18 cellular contexts compared by ENCODE assay signal in the genomic region with DNA sequence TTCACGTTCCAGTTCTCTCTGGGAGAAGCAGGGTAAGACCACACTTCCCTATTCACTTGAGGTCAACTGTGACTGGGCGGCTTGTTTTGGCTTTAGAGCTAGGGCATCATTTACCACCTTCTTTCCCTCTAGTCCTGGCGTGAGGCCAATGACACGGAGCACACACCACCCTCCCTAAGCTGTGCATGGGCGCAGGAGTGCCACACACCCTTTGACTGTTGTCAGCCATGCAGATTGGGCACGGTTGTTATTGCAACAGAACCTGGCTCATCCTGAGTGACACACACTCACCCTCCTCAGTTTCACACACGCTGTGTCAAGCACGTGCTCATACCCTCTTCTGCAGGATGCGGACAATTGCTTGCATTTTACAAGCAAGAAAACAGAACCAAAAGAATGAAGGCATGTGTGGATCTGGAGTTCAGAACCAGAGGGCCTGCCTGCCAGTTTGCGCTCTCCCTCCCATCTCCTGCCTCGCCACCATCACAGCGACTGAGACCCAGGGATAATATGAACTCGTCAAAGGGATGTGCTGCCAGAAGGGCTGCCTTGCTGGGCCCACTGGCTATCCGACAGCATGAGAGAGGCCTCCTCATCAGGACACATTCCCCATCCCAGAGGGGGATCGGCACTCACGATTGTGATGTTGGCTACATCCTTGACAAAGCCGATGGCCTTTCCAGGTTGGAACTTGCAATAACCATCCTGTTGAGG. TPM values are rescaled to one million over a fixed set of nuclear protein-coding genes. Genes with fewer than 3 reads are reported as not detected.
A peak's percentile ranks its signal among the peaks of the same experiment; 100 is the strongest.
DNase-seq lines count a peak whose midpoint lies in the region; ATAC-seq, FAIRE-seq and TF ChIP-seq lines count a peak whose summit lies in the region.
"Had no signal": no experiment of that assay in that cellular context is flagged by ENCODE, and none has a peak within 500 bp of the region (broad histone marks: within the 10 kb centered on the region; RNA-seq: fewer than 3 reads in every experiment).

No MANE protein-coding gene starts in this region.

- no peak for FAIRE-seq in astrocyte (lab: Jason Lieb, UNC)
- FAIRE-seq: endometrium had no signal

- peaks cover 11% of the 10 kb centered on the region for H3K4me1 ChIP-seq in astrocyte (ENCODE audit: insufficient read depth, low read length)
- H3K4me1 ChIP-seq in naive thymus-derived CD4-positive, alpha-beta T cell (ENCODE audit: control insufficient read depth in 2 of 2, insufficient read depth in 2 of 2, low read length in 2 of 2): no peaks in the 10 kb centered on the region

- peaks cover 6% of the 10 kb centered on the region for H3K36me3 ChIP-seq in astrocyte (ENCODE audit: insufficient read depth, low read length)
- peaks cover 0 to 15% (median 3%) of the 10 kb centered on the region in 3 experiments for H3K36me3 ChIP-seq in naive thymus-derived CD4-positive, alpha-beta T cell (ENCODE audit: control insufficient read depth in 2 of 3, insufficient read depth in 3 of 3, low read length in 3 of 3)

- no peak overlapping the region for H2AFZ ChIP-seq in astrocyte (ENCODE audit: low read depth, low read length)

- no peak overlapping the region for H3K4me2 ChIP-seq in astrocyte (ENCODE audit: low read length)

- POLR2A ChIA-PET in naive thymus-derived CD4-positive, alpha-beta T cell (lab: Charles Lee): no interaction called here

- H3K79me2 ChIP-seq in astrocyte (ENCODE audit: insufficient read depth, low read length): no peaks in the 10 kb centered on the region

- H3K4me3 ChIP-seq in astrocyte (ENCODE audit: insufficient read depth, low read depth, low read length): no peak overlapping the region
- H3K4me3 ChIP-seq in naive thymus-derived CD4-positive, alpha-beta T cell (ENCODE audit: low read length): no peak overlapping the region
- H3K4me3 ChIP-seq: right atrium auricular region had no signal

- H3K4me1 Mint-ChIP-seq in CD14-positive monocyte (peaks cover 48% of the 10 kb centered on the region), astrocyte (ENCODE audit: low read depth, unreplicated experiment) (peaks cover 5% of the 10 kb centered on the region)
- H3K4me1 Mint-ChIP-seq in naive thymus-derived CD4-positive, alpha-beta T cell: peaks cover 0 to 4% (median 0%) of the 10 kb centered on the region in 7 donors

- H3K27ac Mint-ChIP-seq in CD14-positive monocyte (peak overlapping the region; percentile 78 to 90 (median 88)), astrocyte (ENCODE audit: unreplicated experiment) (peak overlapping the region; percentile 71)
- peak overlapping the region in 3 of 9 donors; percentile 29 to 70 (median 39) for H3K27ac Mint-ChIP-seq in naive thymus-derived CD4-positive, alpha-beta T cell

- CTCF ChIA-PET in naive thymus-derived CD4-positive, alpha-beta T cell (lab: Charles Lee): no interaction called here

- H3K9me3 ChIP-seq in astrocyte (ENCODE audit: insufficient read depth, low read depth, low read length): no peaks in the 10 kb centered on the region
- H3K9me3 ChIP-seq in naive thymus-derived CD4-positive, alpha-beta T cell (ENCODE audit: control insufficient read depth in 2 of 3, low read length in 3 of 3): no peaks in the 10 kb centered on the region
- H3K9me3 ChIP-seq: right atrium auricular region had no signal

- H3K4me3 Mint-ChIP-seq in CD14-positive monocyte: no peak overlapping the region
- H3K4me3 Mint-ChIP-seq in astrocyte (ENCODE audit: unreplicated experiment): no peak overlapping the region
- H3K4me3 Mint-ChIP-seq in naive thymus-derived CD4-positive, alpha-beta T cell: no peak overlapping the region
- H3K4me3 Mint-ChIP-seq: WTC11 had no signal

- intact Hi-C loops in CD14-positive monocyte (cut with micrococcal nuclease): no loop called here
- intact Hi-C loops in naive thymus-derived CD4-positive, alpha-beta T cell (cut with micrococcal nuclease): no loop called here

- H3K27ac ChIP-seq in astrocyte (ENCODE audit: low read depth, low read length): no peak overlapping the region
- H3K27ac ChIP-seq in naive thymus-derived CD4-positive, alpha-beta T cell (ENCODE audit: low read depth, low read length): no peak overlapping the region
- H3K27ac ChIP-seq: right atrium auricular region had no signal

- in situ Hi-C loops in KBM-7 (cut with MboI; ENCODE audit: low pct_unique_long_range_greater_than_20kb, low sequenced_read_pairs): no loop called here

- H3K27me3 Mint-ChIP-seq in CD14-positive monocyte (ENCODE audit: low read depth in 3 of 3) (peaks cover 0 to 2% (median 0%) of the 10 kb centered on the region in 3 donors), astrocyte (ENCODE audit: low read depth, unreplicated experiment) (peaks cover 5% of the 10 kb centered on the region)
- no peaks in the 10 kb centered on the region for H3K27me3 Mint-ChIP-seq in naive thymus-derived CD4-positive, alpha-beta T cell

- peaks cover 87 to 99% of the 10 kb centered on the region in 2 donors for H3K36me3 Mint-ChIP-seq in CD14-positive monocyte
- H3K36me3 Mint-ChIP-seq in astrocyte (ENCODE audit: low read depth, unreplicated experiment): peaks cover 14% of the 10 kb centered on the region
- H3K36me3 Mint-ChIP-seq in naive thymus-derived CD4-positive, alpha-beta T cell: peaks cover 0 to 17% (median 3%) of the 10 kb centered on the region in 5 donors

- ATAC-seq in naive thymus-derived CD4-positive, alpha-beta T cell: peak; percentile 68
- ATAC-seq in GM19463 (IDR thresholded peaks at IDR 0.05; ENCODE audit: unreplicated experiment): no peak
- ATAC-seq in HG03457 (IDR thresholded peaks at IDR 0.05; ENCODE audit: unreplicated experiment): no peak

- peaks cover 26% of the 10 kb centered on the region for H4K20me1 ChIP-seq in astrocyte (ENCODE audit: insufficient read depth, low read length)

- no peak overlapping the region for H3K9ac ChIP-seq in astrocyte (ENCODE audit: low read length)

- peak; percentile 95 for DNase-seq in CD14-positive monocyte (ENCODE audit: low spot score)
- peak; percentile 41 for DNase-seq in KBM-7
- DNase-seq in astrocyte (ENCODE audit: low read depth): no peak
- DNase-seq in naive thymus-derived CD4-positive, alpha-beta T cell: no peak
- DNase-seq in stimulated activated CD4-positive, alpha-beta T cell treated with anti-CD3 and anti-CD28 coated beads, Interleukin-1b, Interleukin-23, amount 100 ng/mL, for 48 hours: no peak
- DNase-seq in NCI-H526 treated with DMSO at 0.1 percent for 48 hours (lab: John Stamatoyannopoulos, UW): no peak
- DNase-seq: amygdala, COR-L47, foreskin melanocyte, midbrain, NCI-H774, nucleus accumbens, RPMI8226 had no signal

- peaks cover 0 to 4% (median 0%) of the 10 kb centered on the region in 7 donors for H3K9me3 Mint-ChIP-seq in CD14-positive monocyte
- H3K9me3 Mint-ChIP-seq in astrocyte (ENCODE audit: unreplicated experiment): no peaks in the 10 kb centered on the region
- no peaks in the 10 kb centered on the region for H3K9me3 Mint-ChIP-seq in naive thymus-derived CD4-positive, alpha-beta T cell
- H3K9me3 Mint-ChIP-seq: WTC11 had no signal

- H3K27me3 ChIP-seq in astrocyte (ENCODE audit: insufficient read depth, low read length): no peaks in the 10 kb centered on the region
- H3K27me3 ChIP-seq in naive thymus-derived CD4-positive, alpha-beta T cell (ENCODE audit: control insufficient read depth in 2 of 2, insufficient read depth in 2 of 2, low read length in 2 of 2): no peaks in the 10 kb centered on the region
- H3K27me3 ChIP-seq: right atrium auricular region had no signal

- no peak for TF ChIP-seq CTCF in CD14-positive monocyte (IDR thresholded peaks at IDR 0.05)
- no peak for TF ChIP-seq CTCF in astrocyte (IDR thresholded peaks at IDR 0.05; ENCODE audit: insufficient read depth, low read depth, low read length)

RNA-seq across cellular contexts. Expression of gene CTSH, which starts 17.6 kb away (rescaled TPM):
- 100 to 1,000 TPM; 756 to 884 TPM for polyA plus RNA-seq in CD14-positive monocyte
- total RNA-seq in astrocyte: 4.1 and 5.7 TPM in 2 replicates
- 10 to 100 TPM in 3 of 5 experiments, 1 to 10 TPM in 2; 8.4 to 98.4 (median 10.4) TPM for total RNA-seq in naive thymus-derived CD4-positive, alpha-beta T cell
- polyA plus RNA-seq in naive thymus-derived CD4-positive, alpha-beta T cell: 10 to 100 TPM; 11.4 to 12.2 TPM

RNA-seq across cellular contexts. Expression of gene MORF4L1, which starts 54.5 kb away (rescaled TPM):
- polyA plus RNA-seq in CD14-positive monocyte: 100 to 1,000 TPM; 224 to 242 TPM
- 398 and 411 TPM in 2 replicates for total RNA-seq in astrocyte
- total RNA-seq in naive thymus-derived CD4-positive, alpha-beta T cell: 100 to 1,000 TPM; 246 to 405 (median 264) TPM
- polyA plus RNA-seq in naive thymus-derived CD4-positive, alpha-beta T cell: 100 to 1,000 TPM; 320 to 394 TPM

Comparison
In these comparisons a context has a peak if more than half of its experiments do, and no peak if none do; other contexts are left out.
1. DNase-seq: peak in CD14-positive monocyte (single experiment) and KBM-7 (single experiment); none in astrocyte (single experiment), naive thymus-derived CD4-positive, alpha-beta T cell (0 of 9), stimulated activated CD4-positive, alpha-beta T cell treated with anti-CD3 and anti-CD28 coated beads, Interleukin-1b, Interleukin-23, amount 100 ng/mL, for 48 hours (single experiment) and NCI-H526 treated with DMSO at 0.1 percent for 48 hours (single experiment).